17 cellular contexts compared by ENCODE assay signal in the genomic region with DNA sequence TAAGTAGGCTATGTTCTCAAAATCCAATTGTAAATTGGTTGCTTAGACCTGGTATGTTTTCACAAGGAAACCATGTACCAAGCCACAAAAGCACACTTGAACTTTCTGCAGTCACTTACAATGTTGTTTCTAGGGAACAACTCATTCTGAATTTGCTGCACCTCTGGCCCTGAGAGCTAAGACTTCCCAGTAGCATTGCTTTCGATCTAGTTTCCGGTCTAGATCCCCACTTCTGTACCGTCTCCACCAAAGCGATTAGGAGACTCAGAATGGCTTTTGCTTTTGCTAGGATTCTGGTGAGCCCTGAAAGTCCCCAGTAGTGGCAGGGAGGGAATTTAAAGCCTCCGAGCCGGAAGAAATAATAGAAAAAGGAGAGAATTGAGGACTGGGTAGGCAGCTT.
"Had no signal": no experiment of that assay in that cellular context is flagged by ENCODE, and none has a peak within 500 bp of the region (broad histone marks: within the 10 kb centered on the region; RNA-seq: fewer than 3 reads in every experiment).

No MANE protein-coding gene starts in this region.

- H3K27me3 ChIP-seq: esophagus squamous epithelium, stomach had no signal

- ATAC-seq: activated CD4-positive, CD25-positive, alpha-beta regulatory T cell treated with anti-CD3 and anti-CD28 coated beads, Interleukin-2, amount 50 U/mL, for 24 hours; activated T-cell treated with anti-CD3 and anti-CD28 coated beads, Interleukin-2, amount 50 U/mL, for 4 hours; foreskin keratinocyte; naive thymus-derived CD4-positive, alpha-beta T cell; psoas muscle had no signal

- H3K9me3 ChIP-seq: esophagus squamous epithelium, lower lobe of right lung, psoas muscle, stomach had no signal

- DNase-seq: activated CD4-positive, alpha-beta T cell treated with anti-CD3 and anti-CD28 coated beads, Interleukin-2, amount 50 U/mL, for 48 hours; activated gamma-delta T cell; activated T-cell treated with anti-CD3 and anti-CD28 coated beads, Interleukin-2, amount 50 U/mL, for 4 hours; amygdala; esophagus squamous epithelium; foreskin keratinocyte; kidney; lower lobe of right lung; midbrain; naive thymus-derived CD4-positive, alpha-beta T cell; psoas muscle; stimulated activated CD4-positive, alpha-beta T cell treated with anti-CD3 and anti-CD28 coated beads, Interleukin-15, amount 100 ng/mL, for 24 hours; stimulated activated CD4-positive, alpha-beta T cell treated with anti-CD3 and anti-CD28 coated beads, Interleukin-4, amount 100 ng/mL, for 24 hours; stomach; T-helper 2 cell had no signal

- H3K4me1 ChIP-seq: esophagus squamous epithelium, foreskin keratinocyte, lower lobe of right lung, psoas muscle, stomach had no signal

- H3K27me3 Mint-ChIP-seq: activated naive CD8-positive, alpha-beta T cell; naive thymus-derived CD4-positive, alpha-beta T cell had no signal

- H3K36me3 ChIP-seq: esophagus squamous epithelium, lower lobe of right lung, stomach had no signal

- H3K4me3 ChIP-seq: lower lobe of right lung, psoas muscle, stomach had no signal

- H3K9me3 Mint-ChIP-seq: activated T-cell treated with anti-CD3 and anti-CD28 coated beads, Interleukin-2, amount 50 U/mL, for 4 hours; naive thymus-derived CD4-positive, alpha-beta T cell had no signal

- H3K4me3 Mint-ChIP-seq: activated naive CD8-positive, alpha-beta T cell; activated T-cell treated with anti-CD3 and anti-CD28 coated beads, Interleukin-2, amount 50 U/mL, for 4 hours had no signal

- H3K27ac Mint-ChIP-seq: activated naive CD8-positive, alpha-beta T cell had no signal

- H3K27ac ChIP-seq: foreskin keratinocyte, lower lobe of right lung, psoas muscle had no signal

- FAIRE-seq: kidney had no signal
